12 cellular contexts compared by ENCODE assay signal in the genomic region with DNA sequence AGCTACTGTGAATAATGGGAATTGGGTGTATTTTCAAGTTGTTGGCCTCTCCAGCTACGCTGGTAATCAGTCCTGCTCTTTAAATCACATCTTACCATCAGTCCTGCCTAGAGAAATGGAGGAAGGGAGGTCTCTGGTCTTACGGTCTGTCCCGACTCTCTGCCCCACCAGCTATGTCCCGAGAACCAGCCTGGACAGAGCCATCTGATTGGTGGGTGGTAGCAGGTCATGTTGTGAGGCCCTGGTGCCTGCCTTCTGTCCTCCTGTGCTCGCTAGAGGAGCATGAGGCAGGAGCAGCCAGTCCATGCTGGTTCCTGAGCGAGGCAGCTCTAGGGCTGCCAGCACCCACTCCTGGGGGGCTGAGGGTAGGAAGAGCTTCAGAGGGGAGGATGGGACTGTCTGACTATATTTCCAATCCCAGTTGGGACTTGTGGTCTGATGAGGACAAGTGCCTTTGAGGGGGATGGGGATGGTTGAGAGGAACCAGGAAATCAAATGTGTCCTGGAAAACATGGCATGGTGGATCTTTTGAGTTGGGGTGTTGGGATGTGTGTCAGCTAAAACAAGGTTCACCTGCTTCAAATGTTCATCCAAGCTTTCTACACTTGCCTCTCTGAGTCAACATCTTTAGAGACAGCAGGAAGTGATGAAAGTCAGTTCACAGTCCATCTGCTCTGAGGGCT. TPM values are rescaled to one million over a fixed set of nuclear protein-coding genes. Genes with fewer than 3 reads are reported as not detected.
DNase-seq lines count a peak whose midpoint lies in the region; ATAC-seq and TF ChIP-seq lines count a peak whose summit lies in the region.
"Had no signal": no experiment of that assay in that cellular context is flagged by ENCODE, and none has a peak within 500 bp of the region (broad histone marks: within the 10 kb centered on the region; RNA-seq: fewer than 3 reads in every experiment).

No MANE protein-coding gene starts in this region.

- no peak for ATAC-seq in T-helper 17 cell
- ATAC-seq in stimulated activated naive B cell treated with anti-CD40 and anti-IgM and Interleukin-4, amounts not matched to agents 10 μg/mL and 1 μg/mL and 100 μg/mL, for 72 hours (replicated peaks) = peak; percentile 52 to 56

- H3K36me3 ChIP-seq in endodermal cell (ENCODE audit: control insufficient read depth, insufficient read depth, low read length) = peaks cover 2% of the 10 kb centered on the region
- H3K36me3 ChIP-seq in effector memory CD4-positive, alpha-beta T cell (ENCODE audit: control insufficient read depth, insufficient read depth, low read length) = peaks cover 6% of the 10 kb centered on the region
- H3K36me3 ChIP-seq: right lobe of liver had no signal

- peaks cover 49% of the 10 kb centered on the region for H3K4me1 Mint-ChIP-seq in activated CD4-positive, alpha-beta T cell treated with anti-CD3 and anti-CD28 coated beads, Interleukin-2, amount 10 ng/mL, durations not matched to agents 7 days and 5 days
- H3K4me1 Mint-ChIP-seq in T-helper 17 cell (peaks cover 44% of the 10 kb centered on the region), endodermal cell (peaks cover 10% of the 10 kb centered on the region)
- peaks cover 48 to 74% of the 10 kb centered on the region in 2 donors for H3K4me1 Mint-ChIP-seq in stimulated activated naive B cell treated with anti-CD40 and anti-IgM and Interleukin-4, amounts not matched to agents 10 μg/mL and 1 μg/mL and 100 μg/mL, for 72 hours

- no peak overlapping the region for H3K4me3 ChIP-seq in endodermal cell (ENCODE audit: low read length)
- no peak overlapping the region for H3K4me3 ChIP-seq in effector memory CD4-positive, alpha-beta T cell (ENCODE audit: insufficient read depth, low read depth, low read length, poor library complexity, severe bottlenecking)
- H3K4me3 ChIP-seq: lung, right lobe of liver had no signal

- no peaks in the 10 kb centered on the region for H3K27me3 ChIP-seq in endodermal cell (ENCODE audit: control insufficient read depth, insufficient read depth, low read length, poor library complexity, severe bottlenecking)
- H3K27me3 ChIP-seq in effector memory CD4-positive, alpha-beta T cell (replicated peaks; ENCODE audit: control insufficient read depth, insufficient read depth, low read length, poor library complexity, severe bottlenecking) = no peaks in the 10 kb centered on the region
- H3K27me3 ChIP-seq: right lobe of liver had no signal

- no peak overlapping the region for H3K4me3 Mint-ChIP-seq in activated CD4-positive, alpha-beta T cell treated with anti-CD3 and anti-CD28 coated beads, Interleukin-2, amount 10 ng/mL, durations not matched to agents 7 days and 5 days
- H3K4me3 Mint-ChIP-seq in T-helper 17 cell (peak overlapping the region; percentile 44), endodermal cell (no peak overlapping the region)
- peak overlapping the region in 1 of 2 donors; percentile 55 for H3K4me3 Mint-ChIP-seq in stimulated activated naive B cell treated with anti-CD40 and anti-IgM and Interleukin-4, amounts not matched to agents 10 μg/mL and 1 μg/mL and 100 μg/mL, for 72 hours
- H3K4me3 Mint-ChIP-seq: central memory CD8-positive, alpha-beta T cell had no signal

- POLR2A ChIA-PET in activated CD4-positive, alpha-beta T cell treated with anti-CD3 and anti-CD28 coated beads, Interleukin-2, amount 10 ng/mL, durations not matched to agents 7 days and 5 days (lab: Charles Lee) = no interaction called here

- no peaks in the 10 kb centered on the region for H3K27me3 Mint-ChIP-seq in activated CD4-positive, alpha-beta T cell treated with anti-CD3 and anti-CD28 coated beads, Interleukin-2, amount 10 ng/mL, durations not matched to agents 7 days and 5 days
- no peaks in the 10 kb centered on the region for H3K27me3 Mint-ChIP-seq in T-helper 17 cell
- no peaks in the 10 kb centered on the region for H3K27me3 Mint-ChIP-seq in endodermal cell (ENCODE audit: insufficient read depth)
- H3K27me3 Mint-ChIP-seq in stimulated activated naive B cell treated with anti-CD40 and anti-IgM and Interleukin-4, amounts not matched to agents 10 μg/mL and 1 μg/mL and 100 μg/mL, for 72 hours = no peaks in the 10 kb centered on the region
- H3K27me3 Mint-ChIP-seq: central memory CD8-positive, alpha-beta T cell had no signal

- peak overlapping the region; percentile 6 for H3K27ac Mint-ChIP-seq in activated CD4-positive, alpha-beta T cell treated with anti-CD3 and anti-CD28 coated beads, Interleukin-2, amount 10 ng/mL, durations not matched to agents 7 days and 5 days
- H3K27ac Mint-ChIP-seq in T-helper 17 cell = peak overlapping the region; percentile 54
- H3K27ac Mint-ChIP-seq in endodermal cell = peak overlapping the region; percentile 26
- H3K27ac Mint-ChIP-seq in stimulated activated naive B cell treated with anti-CD40 and anti-IgM and Interleukin-4, amounts not matched to agents 10 μg/mL and 1 μg/mL and 100 μg/mL, for 72 hours = peak overlapping the region; percentile 65

- H3K27ac ChIP-seq in endodermal cell (ENCODE audit: low read depth, low read length) = no peak overlapping the region
- H3K27ac ChIP-seq in effector memory CD4-positive, alpha-beta T cell (ENCODE audit: insufficient read depth, low read length, poor library complexity, severe bottlenecking) = no peak overlapping the region
- H3K27ac ChIP-seq: right lobe of liver had no signal

- no peak for DNase-seq in activated CD4-positive, alpha-beta T cell treated with anti-CD3 and anti-CD28 coated beads, Interleukin-2, amount 10 ng/mL, durations not matched to agents 7 days and 5 days
- DNase-seq in activated CD4-positive, alpha-beta T cell treated with anti-CD3 and anti-CD28 coated beads for 1 hour = no peak
- DNase-seq in T-helper 17 cell (no peak), endodermal cell (peak; percentile 34), NCI-H748 (lab: John Stamatoyannopoulos, UW; ENCODE audit: unreplicated experiment) (no peak), NCI-H1105 treated with DMSO at 0.1 percent for 48 hours (lab: John Stamatoyannopoulos, UW) (no peak)
- no peak for DNase-seq in stimulated activated naive B cell treated with anti-CD40 and anti-IgM and Interleukin-4, amounts not matched to agents 10 μg/mL and 1 μg/mL and 100 μg/mL, for 72 hours
- no peak for DNase-seq in effector memory CD4-positive, alpha-beta T cell
- DNase-seq: NCI-H1930 had no signal

- no peak for TF ChIP-seq CTCF in endodermal cell (conservative IDR thresholded peaks at IDR 0.05)

- no peaks in the 10 kb centered on the region for H3K4me1 ChIP-seq in endodermal cell (ENCODE audit: control insufficient read depth, insufficient read depth, low read length)
- H3K4me1 ChIP-seq in effector memory CD4-positive, alpha-beta T cell (ENCODE audit: control insufficient read depth, insufficient read depth, low read length, poor library complexity, severe bottlenecking) = peaks cover 23% of the 10 kb centered on the region

- peaks cover 11% of the 10 kb centered on the region for H3K36me3 Mint-ChIP-seq in activated CD4-positive, alpha-beta T cell treated with anti-CD3 and anti-CD28 coated beads, Interleukin-2, amount 10 ng/mL, durations not matched to agents 7 days and 5 days (ENCODE audit: low read depth)
- H3K36me3 Mint-ChIP-seq in T-helper 17 cell (ENCODE audit: low read depth) (no peaks in the 10 kb centered on the region), endodermal cell (ENCODE audit: low read depth) (peaks cover 14% of the 10 kb centered on the region)
- H3K36me3 Mint-ChIP-seq in stimulated activated naive B cell treated with anti-CD40 and anti-IgM and Interleukin-4, amounts not matched to agents 10 μg/mL and 1 μg/mL and 100 μg/mL, for 72 hours = peaks cover 50 to 61% of the 10 kb centered on the region in 2 donors

- no peak overlapping the region for H3K9ac ChIP-seq in endodermal cell (ENCODE audit: extremely low read depth, low read length, poor library complexity, severe bottlenecking)

- 97 to 100% methylated on average over 3 to 6 of the region's 6 CpGs for WGBS in endodermal cell (ENCODE audit: insufficient coverage in 1 of 2, insufficient read length in 1 of 2), 2 experiments

- no peaks in the 10 kb centered on the region for H3K9me3 ChIP-seq in T-helper 17 cell (ENCODE audit: control insufficient read depth, low read length, poor library complexity, severe bottlenecking)
- no peaks in the 10 kb centered on the region for H3K9me3 ChIP-seq in endodermal cell (ENCODE audit: control insufficient read depth, low read length)
- H3K9me3 ChIP-seq in effector memory CD4-positive, alpha-beta T cell (ENCODE audit: control insufficient read depth, low read length) = no peaks in the 10 kb centered on the region
- H3K9me3 ChIP-seq: right lobe of liver had no signal

- no peaks in the 10 kb centered on the region for H3K9me3 Mint-ChIP-seq in activated CD4-positive, alpha-beta T cell treated with anti-CD3 and anti-CD28 coated beads, Interleukin-2, amount 10 ng/mL, durations not matched to agents 7 days and 5 days
- no peaks in the 10 kb centered on the region for H3K9me3 Mint-ChIP-seq in endodermal cell
- H3K9me3 Mint-ChIP-seq in stimulated activated naive B cell treated with anti-CD40 and anti-IgM and Interleukin-4, amounts not matched to agents 10 μg/mL and 1 μg/mL and 100 μg/mL, for 72 hours = peaks cover 0 to 2% of the 10 kb centered on the region in 2 donors
- H3K9me3 Mint-ChIP-seq: central memory CD8-positive, alpha-beta T cell had no signal

- CTCF ChIA-PET in activated CD4-positive, alpha-beta T cell treated with anti-CD3 and anti-CD28 coated beads, Interleukin-2, amount 10 ng/mL, durations not matched to agents 7 days and 5 days (lab: Charles Lee) = interaction anchor here (1.3 to 4.5 kb wide), 3 partner anchors 11 to 20 kb away, joined by 5 to 43 read pairs (median 11); no protein-coding TSS in a partner anchor

RNA-seq across cellular contexts. Expression of a gene that starts 33.0 kb away (rescaled TPM):
- total RNA-seq in activated CD4-positive, alpha-beta T cell treated with anti-CD3 and anti-CD28 coated beads, Interleukin-2, amount 10 ng/mL, durations not matched to agents 7 days and 5 days = 10 to 100 TPM; 35.8 to 39.0 TPM
- 10 to 100 TPM; 43.6 to 45.0 TPM for total RNA-seq in T-helper 17 cell
- total RNA-seq in endodermal cell = 10 to 100 TPM; 21.2 to 32.8 TPM
- 4.3 TPM for polyA plus RNA-seq in endodermal cell (2013, experiment 1 of 2)
- 4.7 TPM for polyA plus RNA-seq in endodermal cell (2013, experiment 2 of 2)

Comparison
In these comparisons a context has a peak if more than half of its experiments do, and no peak if none do; other contexts are left out.
1. H3K27ac Mint-ChIP-seq: peak in every context shown above with its lines; median percentile 65 in stimulated activated naive B cell treated with anti-CD40 and anti-IgM and Interleukin-4, amounts not matched to agents 10 μg/mL and 1 μg/mL and 100 μg/mL, for 72 hours; 54 in T-helper 17 cell; 26 in endodermal cell; 6 in activated CD4-positive, alpha-beta T cell treated with anti-CD3 and anti-CD28 coated beads, Interleukin-2, amount 10 ng/mL, durations not matched to agents 7 days and 5 days.